Comparison of ENCODE assay signal across 29 cellular contexts in genomic region chr3:164095949-164096348, GRCh38.
"Had no signal": no experiment of that assay in that cellular context is flagged by ENCODE, and none has a peak within 500 bp of the region (broad histone marks: within the 10 kb centered on the region; RNA-seq: fewer than 3 reads in every experiment).

No MANE protein-coding gene starts in this region.

- H3K27me3 ChIP-seq: ascending aorta, cardiac muscle cell, colonic mucosa had no signal

- ATAC-seq: activated CD4-positive, alpha-beta T cell treated with anti-CD3 and anti-CD28 coated beads for 36 hours; activated CD8-positive, alpha-beta memory T cell treated with anti-CD3 and anti-CD28 coated beads, Interleukin-2, amount 10 ng/mL, durations not matched to agents 7 days and 5 days; activated CD8-positive, alpha-beta T cell treated with anti-CD3 and anti-CD28 coated beads, Interleukin-2, amount 10 ng/mL, durations not matched to agents 7 days and 5 days; activated naive CD8-positive, alpha-beta T cell treated with anti-CD3 and anti-CD28 coated beads, Interleukin-2, amount 50 U/mL, for 24 hours had no signal

- H3K4me1 ChIP-seq: ascending aorta, colonic mucosa had no signal

- H3K9me3 ChIP-seq: ascending aorta, colonic mucosa had no signal

- H3K27ac ChIP-seq: ascending aorta, cardiac muscle cell, colonic mucosa, VCaP had no signal

- H3K4me3 ChIP-seq: ascending aorta, cardiac muscle cell, colonic mucosa had no signal

- H3K36me3 ChIP-seq: ascending aorta, cardiac muscle cell, colonic mucosa had no signal

- DNase-seq: activated B cell treated with CpG ODN at 0.5 μM for 24 hours; activated CD4-positive, alpha-beta memory T cell treated with anti-CD3 and anti-CD28 coated beads, Interleukin-2, amount 10 ng/mL, durations not matched to agents 7 days and 5 days; activated CD4-positive, alpha-beta T cell treated with anti-CD3 and anti-CD28 coated beads for 36 hours; activated CD4-positive, alpha-beta T cell treated with anti-CD3 and anti-CD28 coated beads for 48 hours; activated CD4-positive, alpha-beta T cell treated with anti-CD3 and anti-CD28 coated beads, Interleukin-2, amount 10 ng/mL, durations not matched to agents 7 days and 5 days; activated CD4-positive, alpha-beta T cell treated with anti-CD3 and anti-CD28 coated beads, Interleukin-2, amount 50 U/mL, for 48 hours; activated CD4-positive, CD25-positive, alpha-beta regulatory T cell treated with anti-CD3 and anti-CD28 coated beads, Interleukin-2, amount 50 U/mL, for 72 hours; activated CD8-positive, alpha-beta memory T cell treated with anti-CD3 and anti-CD28 coated beads for 24 hours; activated CD8-positive, alpha-beta memory T cell treated with anti-CD3 and anti-CD28 coated beads, Interleukin-2, amount 10 ng/mL, durations not matched to agents 7 days and 5 days; activated CD8-positive, alpha-beta memory T cell treated with anti-CD3 and anti-CD28 coated beads, Interleukin-2, amount 50 U/mL, for 48 hours; activated CD8-positive, alpha-beta T cell treated with anti-CD3 and anti-CD28 coated beads, Interleukin-2, amount 10 ng/mL, durations not matched to agents 7 days and 5 days; activated effector memory CD4-positive, alpha-beta T cell treated with Interleukin-2 at 50 U/mL for 16 hours; activated gamma-delta T cell; activated naive CD4-positive, alpha-beta T cell treated with anti-CD3 and anti-CD28 coated beads, Interleukin-2, amount 10 ng/mL, durations not matched to agents 7 days and 5 days; activated naive CD4-positive, alpha-beta T cell treated with Interleukin-2 at 50 U/mL for 16 hours; activated naive CD8-positive, alpha-beta T cell treated with anti-CD3 and anti-CD28 coated beads, Interleukin-2, amount 10 ng/mL, durations not matched to agents 7 days and 5 days; activated naive CD8-positive, alpha-beta T cell treated with anti-CD3 and anti-CD28 coated beads, Interleukin-2, amount 50 U/mL, for 24 hours; activated T-cell treated with anti-CD3 and anti-CD28 coated beads, Interleukin-2, amount 50 U/mL, for 24 hours; activated T-cell treated with anti-CD3 and anti-CD28 coated beads, Interleukin-2, amount 50 U/mL, for 48 hours; amygdala; anterior cingulate cortex; caudate nucleus; cerebellar nuclear complex; colonic mucosa; T-helper 2 cell; T-helper 9 cell had no signal
